In genomic region chr2:241103176-241103595, GRCh38 we compare ENCODE assay signal across 8 cellular contexts. TPM values are rescaled to one million over a fixed set of nuclear protein-coding genes. Genes with fewer than 3 reads are reported as not detected.
DNase-seq lines count a peak whose midpoint lies in the region; ATAC-seq, FAIRE-seq and TF ChIP-seq lines count a peak whose summit lies in the region.

No MANE protein-coding gene starts in this region.

- H3K4me3 Mint-ChIP-seq in HFFc6 (peak overlapping the region; percentile 97), MCF 10A (ENCODE audit: unreplicated experiment) (peak overlapping the region; percentile 94), mesothelial cell of epicardium (peak overlapping the region; percentile 95)

- WGBS in A549 (ENCODE audit: missing lambda C conversion rate): 69% methylated on average over 5 of the region's 5 CpGs

- H3K27me3 Mint-ChIP-seq in HFFc6 (ENCODE audit: insufficient read depth): no peaks in the 10 kb centered on the region
- H3K27me3 Mint-ChIP-seq in MCF 10A (ENCODE audit: insufficient read depth, unreplicated experiment): no peaks in the 10 kb centered on the region
- H3K27me3 Mint-ChIP-seq in mesothelial cell of epicardium (ENCODE audit: low read depth): no peaks in the 10 kb centered on the region

- H3K27ac Mint-ChIP-seq in HFFc6: peak overlapping the region; percentile 92
- H3K27ac Mint-ChIP-seq in MCF 10A (ENCODE audit: low read depth, unreplicated experiment): peak overlapping the region; percentile 92
- peak overlapping the region; percentile 98 for H3K27ac Mint-ChIP-seq in mesothelial cell of epicardium

- TF ChIP-seq CTCF in A549 (IDR thresholded peaks at IDR 0.05): no peak
- TF ChIP-seq CTCF in HFFc6 (IDR thresholded peaks at IDR 0.05): no peak
- no peak for TF ChIP-seq CTCF in MCF 10A (IDR thresholded peaks at IDR 0.05; ENCODE audit: unreplicated experiment)
- no peak for TF ChIP-seq CTCF in mesothelial cell of epicardium (IDR thresholded peaks at IDR 0.05; ENCODE audit: unreplicated experiment)

- FAIRE-seq in A549 (lab: Jason Lieb, UNC): no peak

- peaks cover 17% of the 10 kb centered on the region; the same call in 2 of the 3 replicates for H3K4me1 ChIP-seq in A549

- ATAC-seq in A549: no peak
- ATAC-seq in HG03460 (IDR thresholded peaks at IDR 0.05; ENCODE audit: unreplicated experiment): no peak
- no peak for ATAC-seq in HG02571 (IDR thresholded peaks at IDR 0.05; ENCODE audit: unreplicated experiment)
- ATAC-seq in GM21825 (IDR thresholded peaks at IDR 0.05; ENCODE audit: unreplicated experiment): no peak

- TF ChIP-seq EP300 in A549 (IDR thresholded peaks at IDR 0.05): no peak

- H3K4me1 Mint-ChIP-seq in HFFc6 (ENCODE audit: low read depth) (peaks cover 6% of the 10 kb centered on the region; the same call in 1 of the 2 replicates), MCF 10A (ENCODE audit: insufficient read depth, unreplicated experiment) (peaks cover 11% of the 10 kb centered on the region), mesothelial cell of epicardium (peaks cover 10% of the 10 kb centered on the region)

- no peak for TF ChIP-seq POLR2A in A549 (IDR thresholded peaks at IDR 0.05; ENCODE audit: low read length)

- peak overlapping the region; percentile 89 for H3K27ac ChIP-seq in A549

- no peaks in the 10 kb centered on the region for H3K9me3 ChIP-seq in A549

- TF ChIP-seq RAD21 in A549 (conservative IDR thresholded peaks at IDR 0.05 in 1 of 2, IDR thresholded peaks at IDR 0.05 in 1 of 2): no peak

- no TSS peak for BruUV-seq in MCF 10A (replicated peaks; lab: Mats Ljungman, UMichigan)

- peak overlapping the region; percentile 91 for H3K4me2 ChIP-seq in A549

- POLR2A ChIA-PET in A549 (lab: Yijun Ruan, JAX): no interaction called here
- POLR2A ChIA-PET in MCF 10A (lab: Yijun Ruan, JAX): interaction anchor here (0.8 to 4.4 kb wide), 3 partner anchors 9 to 47 kb away, joined by 3 to 38 read pairs (median 22); partner anchors contain the start of genes PASK and PPP1R7

- intact Hi-C loops in MCF 10A (cut with micrococcal nuclease): loop anchor here (2.0 kb wide), 1 partner anchor 46 kb away; the partner anchor contains the start of gene PASK

- no peaks in the 10 kb centered on the region for H3K9me3 Mint-ChIP-seq in HFFc6
- no peaks in the 10 kb centered on the region for H3K9me3 Mint-ChIP-seq in MCF 10A (ENCODE audit: unreplicated experiment)
- H3K9me3 Mint-ChIP-seq in mesothelial cell of epicardium: no peaks in the 10 kb centered on the region

- peak overlapping the region; percentile 85 for H3K4me3 ChIP-seq in A549

- CTCF ChIA-PET in A549 (lab: Yijun Ruan, JAX) (no interaction called here), MCF 10A (lab: Yijun Ruan, JAX) (interaction anchor here (0.7 kb wide), 3 partner anchors 94 to 812 kb away, joined by 3 to 4 read pairs (median 3); no protein-coding TSS in a partner anchor)

- DNase-seq in A549 (ENCODE audit: low read depth in 1 of 2, low spot score in 1 of 2) (no peak), HFFc6 (no peak), MCF 10A (ENCODE audit: unreplicated experiment) (no peak), mesothelial cell of epicardium (ENCODE audit: low spot score in 2 of 2, unreplicated experiment in 2 of 2) (no peak), T1000 (lab: John Stamatoyannopoulos, UW) (no peak)

- H3K36me3 Mint-ChIP-seq in HFFc6 (ENCODE audit: low read depth): peaks cover 13% of the 10 kb centered on the region; the same call in 1 of the 2 replicates
- peaks cover 26% of the 10 kb centered on the region for H3K36me3 Mint-ChIP-seq in MCF 10A (ENCODE audit: insufficient read depth, unreplicated experiment)
- H3K36me3 Mint-ChIP-seq in mesothelial cell of epicardium: peaks cover 7% of the 10 kb centered on the region

TF ChIP-seq in A549, 52 proteins besides CTCF, POLR2A, EP300 and RAD21:
- TF ChIP-seq, protein P1, sequence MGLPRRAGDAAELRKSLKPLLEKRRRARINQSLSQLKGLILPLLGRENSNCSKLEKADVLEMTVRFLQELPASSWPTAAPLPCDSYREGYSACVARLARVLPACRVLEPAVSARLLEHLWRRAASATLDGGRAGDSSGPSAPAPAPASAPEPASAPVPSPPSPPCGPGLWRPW (IDR thresholded peaks at IDR 0.05): no peak
- TF ChIP-seq NPAS2 (CRISPR knock-in tag; IDR thresholded peaks at IDR 0.05; ENCODE audit: borderline replicate concordance): no peak
- TF ChIP-seq HDAC2 (IDR thresholded peaks at IDR 0.05): no peak
- no peak for TF ChIP-seq TFCP2L1 (CRISPR knock-in tag; IDR thresholded peaks at IDR 0.05)
- no peak for TF ChIP-seq RFX5 (IDR thresholded peaks at IDR 0.05)
- no peak for TF ChIP-seq CEBPB (IDR thresholded peaks at IDR 0.05)
- no peak for TF ChIP-seq FOXS1 (CRISPR knock-in tag; IDR thresholded peaks at IDR 0.05)
- TF ChIP-seq ATOH8 (CRISPR knock-in tag; IDR thresholded peaks at IDR 0.05; ENCODE audit: low read depth): no peak
- TF ChIP-seq PHF8 (IDR thresholded peaks at IDR 0.05; ENCODE audit: borderline replicate concordance, low read depth): no peak
- no peak for TF ChIP-seq HOXB13 (CRISPR knock-in tag; IDR thresholded peaks at IDR 0.05; ENCODE audit: low read depth)
- TF ChIP-seq ZFP36 (IDR thresholded peaks at IDR 0.05; ENCODE audit: borderline replicate concordance, partially characterized antibody): no peak
- no peak for TF ChIP-seq KDM5A (IDR thresholded peaks at IDR 0.05)
- no peak for TF ChIP-seq ZSCAN20 (CRISPR knock-in tag; IDR thresholded peaks at IDR 0.05)
- no peak for TF ChIP-seq NR3C1 (IDR thresholded peaks at IDR 0.05)
- TF ChIP-seq NFE2L2 (conservative IDR thresholded peaks at IDR 0.05; ENCODE audit: low read length): no peak
- no peak for TF ChIP-seq CBX2 (IDR thresholded peaks at IDR 0.05; ENCODE audit: borderline replicate concordance, low read depth)
- no peak for TF ChIP-seq RCOR1 (IDR thresholded peaks at IDR 0.05; ENCODE audit: low read depth, low read length)
- TF ChIP-seq, protein P2, sequence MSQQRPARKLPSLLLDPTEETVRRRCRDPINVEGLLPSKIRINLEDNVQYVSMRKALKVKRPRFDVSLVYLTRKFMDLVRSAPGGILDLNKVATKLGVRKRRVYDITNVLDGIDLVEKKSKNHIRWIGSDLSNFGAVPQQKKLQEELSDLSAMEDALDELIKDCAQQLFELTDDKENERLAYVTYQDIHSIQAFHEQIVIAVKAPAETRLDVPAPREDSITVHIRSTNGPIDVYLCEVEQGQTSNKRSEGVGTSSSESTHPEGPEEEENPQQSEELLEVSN (IDR thresholded peaks at IDR 0.05; ENCODE audit: borderline replicate concordance, low read depth): no peak
- TF ChIP-seq FOSL2 (IDR thresholded peaks at IDR 0.05): no peak
- TF ChIP-seq FOSL2 (CRISPR knock-in tag; IDR thresholded peaks at IDR 0.05): no peak
- no peak for TF ChIP-seq GATA3 (IDR thresholded peaks at IDR 0.05; ENCODE audit: borderline replicate concordance)

RNA-seq across cellular contexts. Expression of gene MTERF4, which starts 1.1 kb away (rescaled TPM):
- polyA plus RNA-seq in A549 (2011; rRNA removed) (41.5 and 44.9 TPM in 2 replicates), A549 (2017; fragmentation: RNase III; extraction: RNeasy Plus Mini Kit Qiagen cat#74134 plus additional on column Dnase treatment) (39.9 to 51.5 TPM (median 47.1 TPM) in 3 replicates)
- 23.8 and 24.8 TPM in 2 replicates for polyA plus RNA-seq in A549 (2012; cell fraction: cytosol; rRNA removed)
- 32.6 and 44.7 TPM in 2 replicates for polyA plus RNA-seq in A549 (2012; cell fraction: nucleus; rRNA removed)
- polyA minus RNA-seq in A549 (2011; rRNA and poly(A)+ RNA removed): 33.8 and 41.7 TPM in 2 replicates
- 10 to 100 TPM; 17.2 to 20.6 (median 17.9) TPM for total RNA-seq in HFFc6 (2021; fragmentation: NEBNext Ultra II Directional; extraction: Animal tissue kit (Norgen Biotek cat#: 25700))
- total RNA-seq in MCF 10A (2022) (29.9 and 34.3 TPM in 2 replicates), mesothelial cell of epicardium (47.9 to 55.9 TPM (median 53.7 TPM) in 3 replicates)

RNA-seq across cellular contexts. Expression of gene PASK, which starts 46.1 kb away (rescaled TPM):
- 7.4 and 10.3 TPM in 2 replicates for polyA plus RNA-seq in A549 (2011; rRNA removed)
- polyA plus RNA-seq in A549 (2012; cell fraction: cytosol; rRNA removed): 9.5 and 11.1 TPM in 2 replicates
- polyA plus RNA-seq in A549 (2012; cell fraction: nucleus; rRNA removed): 48.8 and 66.8 TPM in 2 replicates
- 11.7 to 12.4 TPM (median 12.2 TPM) in 3 replicates for polyA plus RNA-seq in A549 (2017; fragmentation: RNase III; extraction: RNeasy Plus Mini Kit Qiagen cat#74134 plus additional on column Dnase treatment)
- polyA minus RNA-seq in A549 (2011; rRNA and poly(A)+ RNA removed): 12.6 and 20.9 TPM in 2 replicates
- total RNA-seq in HFFc6 (2021; fragmentation: NEBNext Ultra II Directional; extraction: Animal tissue kit (Norgen Biotek cat#: 25700)): 1 to 10 TPM; 3.3 to 7.1 (median 6.0) TPM
- 9.0 and 19.4 TPM in 2 replicates for total RNA-seq in MCF 10A (2022)
- total RNA-seq in mesothelial cell of epicardium: 26.1 to 31.0 TPM (median 30.8 TPM) in 3 replicates

RNA-seq across cellular contexts. Expression of gene PPP1R7, which starts 47.1 kb away (rescaled TPM):
- polyA plus RNA-seq in A549 (2011; rRNA removed) (50.0 and 76.4 TPM in 2 replicates), A549 (2017; fragmentation: RNase III; extraction: RNeasy Plus Mini Kit Qiagen cat#74134 plus additional on column Dnase treatment) (124 to 136 TPM (median 129 TPM) in 3 replicates)
- polyA plus RNA-seq in A549 (2012; cell fraction: cytosol; rRNA removed): 35.8 and 48.1 TPM in 2 replicates
- polyA plus RNA-seq in A549 (2012; cell fraction: nucleus; rRNA removed): 21.8 and 24.9 TPM in 2 replicates
- 22.3 and 23.8 TPM in 2 replicates for polyA minus RNA-seq in A549 (2011; rRNA and poly(A)+ RNA removed)
- 100 to 1,000 TPM in 3 of 6 experiments, 10 to 100 TPM in 3; 90.6 to 117 (median 103) TPM for total RNA-seq in HFFc6 (2021; fragmentation: NEBNext Ultra II Directional; extraction: Animal tissue kit (Norgen Biotek cat#: 25700))
- total RNA-seq in MCF 10A (2022) (38.9 and 43.9 TPM in 2 replicates), mesothelial cell of epicardium (37.3 to 40.4 TPM (median 37.8 TPM) in 3 replicates)
